ENCODE assay signal across 1 cellular context in the genomic region with DNA sequence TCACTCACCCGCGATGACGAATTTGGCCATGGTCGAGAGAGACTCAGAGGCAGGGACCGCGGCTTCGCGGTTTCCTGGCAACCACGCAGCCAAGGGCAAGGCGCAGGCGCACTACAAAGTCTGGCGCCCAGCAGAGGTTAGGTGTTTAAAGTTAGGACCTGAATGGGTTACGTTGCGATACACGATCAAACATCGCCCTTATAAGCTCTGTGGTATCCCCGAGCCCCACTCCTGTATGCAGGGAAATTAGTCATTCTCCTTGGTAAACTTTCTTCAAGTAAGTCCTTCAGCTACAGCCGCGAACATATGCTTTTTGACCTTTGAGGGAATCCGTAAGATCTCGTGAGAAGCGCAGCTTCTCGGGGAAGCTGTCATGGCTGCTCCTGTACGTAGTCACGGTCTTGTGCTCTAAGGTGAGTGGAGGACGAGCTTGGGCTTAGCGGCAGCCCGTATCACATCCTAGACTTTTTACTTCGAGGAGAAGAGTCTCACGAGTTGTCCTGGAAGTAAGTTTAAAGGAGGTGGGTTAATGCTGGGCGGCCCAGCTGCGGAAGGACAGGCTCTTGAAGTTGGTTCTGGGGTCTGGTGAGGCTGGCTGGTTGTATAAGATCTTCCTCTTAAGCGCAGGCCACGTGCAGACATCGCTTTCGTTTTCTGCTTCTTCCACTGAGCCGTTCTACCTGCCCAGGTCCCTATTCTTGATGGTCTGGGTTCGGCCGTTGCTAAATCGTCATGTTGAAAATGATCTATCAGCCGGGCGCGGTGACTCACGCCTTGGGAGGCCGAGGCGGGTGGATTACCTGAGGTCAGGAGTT.
TF ChIP-seq lines count a peak whose summit lies in the region.

A gene (plus strand): TSS at position 365 of the 815 bp plus-strand sequence. CDS start 1,088 bp downstream, outside the sequence.
A gene (minus strand): TSS at position 87 of the 815 bp plus-strand sequence. CDS start 57 bp downstream, at position 30.

TF ChIP-seq in K562, 482 proteins besides CTCF, POLR2A, EP300 and RAD21 (continued from another document and continues in another):
- TF ChIP-seq, protein P1, sequence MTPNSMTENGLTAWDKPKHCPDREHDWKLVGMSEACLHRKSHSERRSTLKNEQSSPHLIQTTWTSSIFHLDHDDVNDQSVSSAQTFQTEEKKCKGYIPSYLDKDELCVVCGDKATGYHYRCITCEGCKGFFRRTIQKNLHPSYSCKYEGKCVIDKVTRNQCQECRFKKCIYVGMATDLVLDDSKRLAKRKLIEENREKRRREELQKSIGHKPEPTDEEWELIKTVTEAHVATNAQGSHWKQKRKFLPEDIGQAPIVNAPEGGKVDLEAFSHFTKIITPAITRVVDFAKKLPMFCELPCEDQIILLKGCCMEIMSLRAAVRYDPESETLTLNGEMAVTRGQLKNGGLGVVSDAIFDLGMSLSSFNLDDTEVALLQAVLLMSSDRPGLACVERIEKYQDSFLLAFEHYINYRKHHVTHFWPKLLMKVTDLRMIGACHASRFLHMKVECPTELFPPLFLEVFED (CRISPR knock-in tag; conservative IDR thresholded peaks at IDR 0.05), result no peak
- TF ChIP-seq, protein P2, sequence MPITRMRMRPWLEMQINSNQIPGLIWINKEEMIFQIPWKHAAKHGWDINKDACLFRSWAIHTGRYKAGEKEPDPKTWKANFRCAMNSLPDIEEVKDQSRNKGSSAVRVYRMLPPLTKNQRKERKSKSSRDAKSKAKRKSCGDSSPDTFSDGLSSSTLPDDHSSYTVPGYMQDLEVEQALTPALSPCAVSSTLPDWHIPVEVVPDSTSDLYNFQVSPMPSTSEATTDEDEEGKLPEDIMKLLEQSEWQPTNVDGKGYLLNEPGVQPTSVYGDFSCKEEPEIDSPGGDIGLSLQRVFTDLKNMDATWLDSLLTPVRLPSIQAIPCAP (CRISPR knock-in tag; IDR thresholded peaks at IDR 0.05; ENCODE audit: borderline replicate concordance), result no peak
- no peak for TF ChIP-seq ATF7 (IDR thresholded peaks at IDR 0.05)
- TF ChIP-seq, protein P3, sequence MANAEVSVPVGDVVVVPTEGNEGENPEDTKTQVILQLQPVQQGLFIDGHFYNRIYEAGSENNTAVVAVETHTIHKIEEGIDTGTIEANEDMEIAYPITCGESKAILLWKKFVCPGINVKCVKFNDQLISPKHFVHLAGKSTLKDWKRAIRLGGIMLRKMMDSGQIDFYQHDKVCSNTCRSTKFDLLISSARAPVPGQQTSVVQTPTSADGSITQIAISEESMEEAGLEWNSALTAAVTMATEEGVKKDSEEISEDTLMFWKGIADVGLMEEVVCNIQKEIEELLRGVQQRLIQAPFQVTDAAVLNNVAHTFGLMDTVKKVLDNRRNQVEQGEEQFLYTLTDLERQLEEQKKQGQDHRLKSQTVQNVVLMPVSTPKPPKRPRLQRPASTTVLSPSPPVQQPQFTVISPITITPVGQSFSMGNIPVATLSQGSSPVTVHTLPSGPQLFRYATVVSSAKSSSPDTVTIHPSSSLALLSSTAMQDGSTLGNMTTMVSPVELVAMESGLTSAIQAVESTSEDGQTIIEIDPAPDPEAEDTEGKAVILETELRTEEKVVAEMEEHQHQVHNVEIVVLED (CRISPR knock-in tag; IDR thresholded peaks at IDR 0.05), result no peak
- TF ChIP-seq CREBBP (IDR thresholded peaks at IDR 0.05; ENCODE audit: low read depth, low read length), result no peak
- no peak for TF ChIP-seq SNIP1 (IDR thresholded peaks at IDR 0.05; ENCODE audit: low read depth)
- TF ChIP-seq, protein P4, sequence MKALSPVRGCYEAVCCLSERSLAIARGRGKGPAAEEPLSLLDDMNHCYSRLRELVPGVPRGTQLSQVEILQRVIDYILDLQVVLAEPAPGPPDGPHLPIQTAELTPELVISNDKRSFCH (CRISPR knock-in tag; IDR thresholded peaks at IDR 0.05), result no peak
- TF ChIP-seq, protein P4 (tag; IDR thresholded peaks at IDR 0.05), result peak; percentile 84
- TF ChIP-seq DDX20 (tag; IDR thresholded peaks at IDR 0.05; ENCODE audit: low read depth), result no peak
- no peak for TF ChIP-seq YBX1 (IDR thresholded peaks at IDR 0.05)
- TF ChIP-seq PRPF4 (IDR thresholded peaks at IDR 0.05; ENCODE audit: insufficient read depth, low read depth, low read length, poor library complexity, severe bottlenecking), result no peak
- TF ChIP-seq ZNF507 (tag; conservative IDR thresholded peaks at IDR 0.05), result no peak
- TF ChIP-seq RFX7 (CRISPR knock-in tag; IDR thresholded peaks at IDR 0.05), result no peak
- TF ChIP-seq SMARCA5 (IDR thresholded peaks at IDR 0.05), result no peak
- peak; percentile 82 for TF ChIP-seq DIDO1 (tag; IDR thresholded peaks at IDR 0.05; ENCODE audit: low read depth)
- TF ChIP-seq ETV5 (CRISPR knock-in tag; IDR thresholded peaks at IDR 0.05; ENCODE audit: low read depth), result no peak
- no peak for TF ChIP-seq ZNF408 (CRISPR knock-in tag; IDR thresholded peaks at IDR 0.05; ENCODE audit: low read depth)
- TF ChIP-seq NR2C2 (CRISPR knock-in tag; IDR thresholded peaks at IDR 0.05), result no peak
- peak; percentile 92 for TF ChIP-seq NR2C2 (tag; IDR thresholded peaks at IDR 0.05)
- no peak for TF ChIP-seq SPI1 (IDR thresholded peaks at IDR 0.05; ENCODE audit: borderline replicate concordance, low read depth, low read length)
- peak; percentile 85 for TF ChIP-seq SUPT5H (IDR thresholded peaks at IDR 0.05)
- TF ChIP-seq, protein P5, sequence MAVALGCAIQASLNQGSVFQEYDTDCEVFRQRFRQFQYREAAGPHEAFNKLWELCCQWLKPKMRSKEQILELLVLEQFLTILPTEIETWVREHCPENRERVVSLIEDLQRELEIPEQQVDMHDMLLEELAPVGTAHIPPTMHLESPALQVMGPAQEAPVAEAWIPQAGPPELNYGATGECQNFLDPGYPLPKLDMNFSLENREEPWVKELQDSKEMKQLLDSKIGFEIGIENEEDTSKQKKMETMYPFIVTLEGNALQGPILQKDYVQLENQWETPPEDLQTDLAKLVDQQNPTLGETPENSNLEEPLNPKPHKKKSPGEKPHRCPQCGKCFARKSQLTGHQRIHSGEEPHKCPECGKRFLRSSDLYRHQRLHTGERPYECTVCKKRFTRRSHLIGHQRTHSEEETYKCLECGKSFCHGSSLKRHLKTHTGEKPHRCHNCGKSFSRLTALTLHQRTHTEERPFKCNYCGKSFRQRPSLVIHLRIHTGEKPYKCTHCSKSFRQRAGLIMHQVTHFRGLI (CRISPR knock-in tag; IDR thresholded peaks at IDR 0.05), result no peak
- TF ChIP-seq LCOR (CRISPR knock-in tag; IDR thresholded peaks at IDR 0.05), result peak; percentile 73
- TF ChIP-seq SRSF9 (IDR thresholded peaks at IDR 0.05; ENCODE audit: borderline replicate concordance, low read depth, low read length), result no peak
- peak; percentile 94 for TF ChIP-seq SIN3B (IDR thresholded peaks at IDR 0.05; ENCODE audit: low read depth)
- no peak for TF ChIP-seq CXXC5 (CRISPR knock-in tag; IDR thresholded peaks at IDR 0.05)
- TF ChIP-seq, protein P6, sequence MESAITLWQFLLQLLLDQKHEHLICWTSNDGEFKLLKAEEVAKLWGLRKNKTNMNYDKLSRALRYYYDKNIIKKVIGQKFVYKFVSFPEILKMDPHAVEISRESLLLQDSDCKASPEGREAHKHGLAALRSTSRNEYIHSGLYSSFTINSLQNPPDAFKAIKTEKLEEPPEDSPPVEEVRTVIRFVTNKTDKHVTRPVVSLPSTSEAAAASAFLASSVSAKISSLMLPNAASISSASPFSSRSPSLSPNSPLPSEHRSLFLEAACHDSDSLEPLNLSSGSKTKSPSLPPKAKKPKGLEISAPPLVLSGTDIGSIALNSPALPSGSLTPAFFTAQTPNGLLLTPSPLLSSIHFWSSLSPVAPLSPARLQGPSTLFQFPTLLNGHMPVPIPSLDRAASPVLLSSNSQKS (CRISPR knock-in tag; IDR thresholded peaks at IDR 0.05), result no peak
- TF ChIP-seq, protein P7, sequence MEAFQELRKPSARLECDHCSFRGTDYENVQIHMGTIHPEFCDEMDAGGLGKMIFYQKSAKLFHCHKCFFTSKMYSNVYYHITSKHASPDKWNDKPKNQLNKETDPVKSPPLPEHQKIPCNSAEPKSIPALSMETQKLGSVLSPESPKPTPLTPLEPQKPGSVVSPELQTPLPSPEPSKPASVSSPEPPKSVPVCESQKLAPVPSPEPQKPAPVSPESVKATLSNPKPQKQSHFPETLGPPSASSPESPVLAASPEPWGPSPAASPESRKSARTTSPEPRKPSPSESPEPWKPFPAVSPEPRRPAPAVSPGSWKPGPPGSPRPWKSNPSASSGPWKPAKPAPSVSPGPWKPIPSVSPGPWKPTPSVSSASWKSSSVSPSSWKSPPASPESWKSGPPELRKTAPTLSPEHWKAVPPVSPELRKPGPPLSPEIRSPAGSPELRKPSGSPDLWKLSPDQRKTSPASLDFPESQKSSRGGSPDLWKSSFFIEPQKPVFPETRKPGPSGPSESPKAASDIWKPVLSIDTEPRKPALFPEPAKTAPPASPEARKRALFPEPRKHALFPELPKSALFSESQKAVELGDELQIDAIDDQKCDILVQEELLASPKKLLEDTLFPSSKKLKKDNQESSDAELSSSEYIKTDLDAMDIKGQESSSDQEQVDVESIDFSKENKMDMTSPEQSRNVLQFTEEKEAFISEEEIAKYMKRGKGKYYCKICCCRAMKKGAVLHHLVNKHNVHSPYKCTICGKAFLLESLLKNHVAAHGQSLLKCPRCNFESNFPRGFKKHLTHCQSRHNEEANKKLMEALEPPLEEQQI (IDR thresholded peaks at IDR 0.05), result no peak
- no peak for TF ChIP-seq CBFA2T3 (IDR thresholded peaks at IDR 0.05)
- no peak for TF ChIP-seq RBM15 (IDR thresholded peaks at IDR 0.05; ENCODE audit: insufficient read depth, low read length)
- TF ChIP-seq, protein P8, sequence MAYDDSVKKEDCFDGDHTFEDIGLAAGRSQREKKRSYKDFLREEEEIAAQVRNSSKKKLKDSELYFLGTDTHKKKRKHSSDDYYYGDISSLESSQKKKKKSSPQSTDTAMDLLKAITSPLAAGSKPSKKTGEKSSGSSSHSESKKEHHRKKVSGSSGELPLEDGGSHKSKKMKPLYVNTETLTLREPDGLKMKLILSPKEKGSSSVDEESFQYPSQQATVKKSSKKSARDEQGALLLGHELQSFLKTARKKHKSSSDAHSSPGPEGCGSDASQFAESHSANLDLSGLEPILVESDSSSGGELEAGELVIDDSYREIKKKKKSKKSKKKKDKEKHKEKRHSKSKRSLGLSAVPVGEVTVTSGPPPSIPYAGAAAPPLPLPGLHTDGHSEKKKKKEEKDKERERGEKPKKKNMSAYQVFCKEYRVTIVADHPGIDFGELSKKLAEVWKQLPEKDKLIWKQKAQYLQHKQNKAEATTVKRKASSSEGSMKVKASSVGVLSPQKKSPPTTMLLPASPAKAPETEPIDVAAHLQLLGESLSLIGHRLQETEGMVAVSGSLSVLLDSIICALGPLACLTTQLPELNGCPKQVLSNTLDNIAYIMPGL (CRISPR knock-in tag; IDR thresholded peaks at IDR 0.05), result no peak
- TF ChIP-seq KLF10 (CRISPR knock-in tag; IDR thresholded peaks at IDR 0.05), result no peak
- TF ChIP-seq SP1 (CRISPR knock-in tag; IDR thresholded peaks at IDR 0.05), result no peak
- TF ChIP-seq HLTF (IDR thresholded peaks at IDR 0.05), result no peak
- TF ChIP-seq TARDBP (IDR thresholded peaks at IDR 0.05), result no peak
- no peak for TF ChIP-seq RFX5 (IDR thresholded peaks at IDR 0.05; ENCODE audit: low read depth, low read length)
- TF ChIP-seq ARHGAP35 (IDR thresholded peaks at IDR 0.05; ENCODE audit: partially characterized antibody), result peak; percentile 80
- no peak for TF ChIP-seq CAMTA2 (CRISPR knock-in tag; conservative IDR thresholded peaks at IDR 0.05)
- no peak for TF ChIP-seq ZNF79 (CRISPR knock-in tag; IDR thresholded peaks at IDR 0.05; ENCODE audit: low read depth)
- TF ChIP-seq DMBX1 (CRISPR knock-in tag; IDR thresholded peaks at IDR 0.05; ENCODE audit: borderline replicate concordance), result no peak
- TF ChIP-seq PHF21A (IDR thresholded peaks at IDR 0.05; ENCODE audit: borderline replicate concordance, low read depth), result no peak
- no peak for TF ChIP-seq ZNF77 (CRISPR knock-in tag; IDR thresholded peaks at IDR 0.05)
- TF ChIP-seq, protein P9, sequence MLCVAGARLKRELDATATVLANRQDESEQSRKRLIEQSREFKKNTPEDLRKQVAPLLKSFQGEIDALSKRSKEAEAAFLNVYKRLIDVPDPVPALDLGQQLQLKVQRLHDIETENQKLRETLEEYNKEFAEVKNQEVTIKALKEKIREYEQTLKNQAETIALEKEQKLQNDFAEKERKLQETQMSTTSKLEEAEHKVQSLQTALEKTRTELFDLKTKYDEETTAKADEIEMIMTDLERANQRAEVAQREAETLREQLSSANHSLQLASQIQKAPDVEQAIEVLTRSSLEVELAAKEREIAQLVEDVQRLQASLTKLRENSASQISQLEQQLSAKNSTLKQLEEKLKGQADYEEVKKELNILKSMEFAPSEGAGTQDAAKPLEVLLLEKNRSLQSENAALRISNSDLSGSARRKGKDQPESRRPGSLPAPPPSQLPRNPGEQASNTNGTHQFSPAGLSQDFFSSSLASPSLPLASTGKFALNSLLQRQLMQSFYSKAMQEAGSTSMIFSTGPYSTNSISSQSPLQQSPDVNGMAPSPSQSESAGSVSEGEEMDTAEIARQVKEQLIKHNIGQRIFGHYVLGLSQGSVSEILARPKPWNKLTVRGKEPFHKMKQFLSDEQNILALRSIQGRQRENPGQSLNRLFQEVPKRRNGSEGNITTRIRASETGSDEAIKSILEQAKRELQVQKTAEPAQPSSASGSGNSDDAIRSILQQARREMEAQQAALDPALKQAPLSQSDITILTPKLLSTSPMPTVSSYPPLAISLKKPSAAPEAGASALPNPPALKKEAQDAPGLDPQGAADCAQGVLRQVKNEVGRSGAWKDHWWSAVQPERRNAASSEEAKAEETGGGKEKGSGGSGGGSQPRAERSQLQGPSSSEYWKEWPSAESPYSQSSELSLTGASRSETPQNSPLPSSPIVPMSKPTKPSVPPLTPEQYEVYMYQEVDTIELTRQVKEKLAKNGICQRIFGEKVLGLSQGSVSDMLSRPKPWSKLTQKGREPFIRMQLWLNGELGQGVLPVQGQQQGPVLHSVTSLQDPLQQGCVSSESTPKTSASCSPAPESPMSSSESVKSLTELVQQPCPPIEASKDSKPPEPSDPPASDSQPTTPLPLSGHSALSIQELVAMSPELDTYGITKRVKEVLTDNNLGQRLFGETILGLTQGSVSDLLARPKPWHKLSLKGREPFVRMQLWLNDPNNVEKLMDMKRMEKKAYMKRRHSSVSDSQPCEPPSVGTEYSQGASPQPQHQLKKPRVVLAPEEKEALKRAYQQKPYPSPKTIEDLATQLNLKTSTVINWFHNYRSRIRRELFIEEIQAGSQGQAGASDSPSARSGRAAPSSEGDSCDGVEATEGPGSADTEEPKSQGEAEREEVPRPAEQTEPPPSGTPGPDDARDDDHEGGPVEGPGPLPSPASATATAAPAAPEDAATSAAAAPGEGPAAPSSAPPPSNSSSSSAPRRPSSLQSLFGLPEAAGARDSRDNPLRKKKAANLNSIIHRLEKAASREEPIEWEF (CRISPR knock-in tag; IDR thresholded peaks at IDR 0.05), result 0 out of 2 replicates have a peak, but pooled peaks have one; percentile 35
- TF ChIP-seq, protein P10, sequence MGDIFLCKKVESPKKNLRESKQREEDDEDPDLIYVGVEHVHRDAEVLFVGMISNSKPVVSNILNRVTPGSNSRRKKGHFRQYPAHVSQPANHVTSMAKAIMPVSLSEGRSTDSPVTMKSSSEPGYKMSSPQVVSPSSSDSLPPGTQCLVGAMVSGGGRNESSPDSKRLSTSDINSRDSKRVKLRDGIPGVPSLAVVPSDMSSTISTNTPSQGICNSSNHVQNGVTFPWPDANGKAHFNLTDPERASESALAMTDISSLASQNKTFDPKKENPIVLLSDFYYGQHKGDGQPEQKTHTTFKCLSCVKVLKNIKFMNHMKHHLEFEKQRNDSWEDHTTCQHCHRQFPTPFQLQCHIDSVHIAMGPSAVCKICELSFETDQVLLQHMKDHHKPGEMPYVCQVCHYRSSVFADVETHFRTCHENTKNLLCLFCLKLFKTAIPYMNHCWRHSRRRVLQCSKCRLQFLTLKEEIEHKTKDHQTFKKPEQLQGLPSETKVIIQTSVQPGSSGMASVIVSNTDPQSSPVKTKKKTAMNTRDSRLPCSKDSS (IDR thresholded peaks at IDR 0.05; ENCODE audit: low read depth, partially characterized antibody), result no peak
- TF ChIP-seq RBM22 (IDR thresholded peaks at IDR 0.05; ENCODE audit: low read depth, low read length, poor library complexity, severe bottlenecking), result no peak
